16 cellular contexts compared by ENCODE assay signal in the genomic region with DNA sequence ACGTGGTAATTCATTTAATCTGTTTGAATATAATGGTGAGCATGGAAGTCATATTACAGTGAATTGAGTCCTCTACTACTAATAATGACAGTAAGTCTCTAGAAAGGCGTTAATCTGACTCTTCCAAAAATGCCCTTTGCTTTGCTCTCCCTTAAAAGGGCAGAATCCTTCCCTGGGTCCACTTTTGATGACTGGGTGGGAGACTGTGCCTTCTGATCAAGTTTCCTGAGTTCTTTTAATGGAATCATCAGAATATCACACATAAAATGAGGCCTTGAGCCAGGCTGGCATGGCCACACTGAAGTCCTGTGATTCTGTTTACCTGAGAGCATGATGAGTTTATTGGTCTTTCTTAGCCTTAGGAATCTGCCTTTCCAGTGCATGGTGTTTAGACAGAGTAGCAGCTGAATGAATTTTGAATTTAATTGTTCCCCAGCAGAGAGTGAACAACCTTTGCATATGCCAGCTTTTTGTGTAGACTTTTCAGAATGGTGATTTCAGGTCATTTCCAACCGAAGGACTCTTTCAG.
"Had no signal": no experiment of that assay in that cellular context is flagged by ENCODE, and none has a peak within 500 bp of the region (broad histone marks: within the 10 kb centered on the region; RNA-seq: fewer than 3 reads in every experiment).

No MANE protein-coding gene starts in this region.

- H3K4me1 ChIP-seq: esophagus muscularis mucosa, gastrocnemius medialis, suprapubic skin had no signal

- DNase-seq: effector memory CD8-positive, alpha-beta T cell; gastrocnemius medialis; heart right ventricle; immature natural killer cell; left colon; mammary epithelial cell; naive thymus-derived CD4-positive, alpha-beta T cell; posterior cingulate gyrus; right cardiac atrium; stimulated activated CD4-positive, alpha-beta T cell treated with anti-CD3 and anti-CD28 coated beads, Interleukin-2, amount 100 ng/mL, for 48 hours; stimulated activated naive CD8-positive, alpha-beta T cell treated with anti-CD3 and anti-CD28 coated beads, Interleukin-15, Interleukin-2, amounts not matched to agents 100 U/mL and 50 U/mL, for 24 hours; tibial artery had no signal

- H3K27ac ChIP-seq: epithelial cell of prostate, esophagus muscularis mucosa, gastrocnemius medialis, heart right ventricle, suprapubic skin, tibial artery had no signal

- H3K36me3 ChIP-seq: esophagus muscularis mucosa, gastrocnemius medialis, heart right ventricle, suprapubic skin, tibial artery had no signal

- ATAC-seq: effector memory CD8-positive, alpha-beta T cell; gastrocnemius medialis; heart right ventricle; naive thymus-derived CD4-positive, alpha-beta T cell; right cardiac atrium; stimulated activated naive CD8-positive, alpha-beta T cell treated with anti-CD3 and anti-CD28 coated beads, Interleukin-15, Interleukin-2, amounts not matched to agents 100 U/mL and 50 U/mL, for 24 hours had no signal

- H3K4me3 ChIP-seq: esophagus muscularis mucosa, gastrocnemius medialis, heart right ventricle, smooth muscle cell, suprapubic skin, tibial artery had no signal

- H3K9me3 ChIP-seq: esophagus muscularis mucosa, gastrocnemius medialis, heart right ventricle, suprapubic skin, tibial artery had no signal

- H3K27me3 ChIP-seq: esophagus muscularis mucosa, gastrocnemius medialis, heart right ventricle, suprapubic skin, tibial artery had no signal
